In the genomic region with DNA sequence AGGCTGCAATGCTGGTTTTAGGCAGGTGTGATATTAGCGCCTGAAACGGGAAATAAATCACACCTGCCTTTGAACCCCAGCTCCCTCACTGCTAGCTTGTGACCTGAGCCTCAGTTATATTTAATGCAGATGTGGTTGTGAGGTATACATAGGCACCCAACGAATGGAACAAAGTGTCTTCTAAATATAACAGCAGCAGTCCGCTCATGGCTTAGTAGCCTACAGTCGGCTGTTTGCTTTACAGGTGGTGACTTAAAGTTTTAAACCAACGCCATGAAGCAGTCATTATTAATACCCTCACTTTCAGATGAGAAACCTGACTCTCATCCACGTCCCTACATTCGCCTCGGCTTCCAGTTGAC, we compare ENCODE assay signal across 1 cellular context.
TF ChIP-seq lines count a peak whose summit lies in the region.

No MANE protein-coding gene starts in this region.

TF ChIP-seq in GM23338, 12 proteins besides CTCF, POLR2A, EP300 and RAD21 (continued from another document):
- TF ChIP-seq, protein P1, sequence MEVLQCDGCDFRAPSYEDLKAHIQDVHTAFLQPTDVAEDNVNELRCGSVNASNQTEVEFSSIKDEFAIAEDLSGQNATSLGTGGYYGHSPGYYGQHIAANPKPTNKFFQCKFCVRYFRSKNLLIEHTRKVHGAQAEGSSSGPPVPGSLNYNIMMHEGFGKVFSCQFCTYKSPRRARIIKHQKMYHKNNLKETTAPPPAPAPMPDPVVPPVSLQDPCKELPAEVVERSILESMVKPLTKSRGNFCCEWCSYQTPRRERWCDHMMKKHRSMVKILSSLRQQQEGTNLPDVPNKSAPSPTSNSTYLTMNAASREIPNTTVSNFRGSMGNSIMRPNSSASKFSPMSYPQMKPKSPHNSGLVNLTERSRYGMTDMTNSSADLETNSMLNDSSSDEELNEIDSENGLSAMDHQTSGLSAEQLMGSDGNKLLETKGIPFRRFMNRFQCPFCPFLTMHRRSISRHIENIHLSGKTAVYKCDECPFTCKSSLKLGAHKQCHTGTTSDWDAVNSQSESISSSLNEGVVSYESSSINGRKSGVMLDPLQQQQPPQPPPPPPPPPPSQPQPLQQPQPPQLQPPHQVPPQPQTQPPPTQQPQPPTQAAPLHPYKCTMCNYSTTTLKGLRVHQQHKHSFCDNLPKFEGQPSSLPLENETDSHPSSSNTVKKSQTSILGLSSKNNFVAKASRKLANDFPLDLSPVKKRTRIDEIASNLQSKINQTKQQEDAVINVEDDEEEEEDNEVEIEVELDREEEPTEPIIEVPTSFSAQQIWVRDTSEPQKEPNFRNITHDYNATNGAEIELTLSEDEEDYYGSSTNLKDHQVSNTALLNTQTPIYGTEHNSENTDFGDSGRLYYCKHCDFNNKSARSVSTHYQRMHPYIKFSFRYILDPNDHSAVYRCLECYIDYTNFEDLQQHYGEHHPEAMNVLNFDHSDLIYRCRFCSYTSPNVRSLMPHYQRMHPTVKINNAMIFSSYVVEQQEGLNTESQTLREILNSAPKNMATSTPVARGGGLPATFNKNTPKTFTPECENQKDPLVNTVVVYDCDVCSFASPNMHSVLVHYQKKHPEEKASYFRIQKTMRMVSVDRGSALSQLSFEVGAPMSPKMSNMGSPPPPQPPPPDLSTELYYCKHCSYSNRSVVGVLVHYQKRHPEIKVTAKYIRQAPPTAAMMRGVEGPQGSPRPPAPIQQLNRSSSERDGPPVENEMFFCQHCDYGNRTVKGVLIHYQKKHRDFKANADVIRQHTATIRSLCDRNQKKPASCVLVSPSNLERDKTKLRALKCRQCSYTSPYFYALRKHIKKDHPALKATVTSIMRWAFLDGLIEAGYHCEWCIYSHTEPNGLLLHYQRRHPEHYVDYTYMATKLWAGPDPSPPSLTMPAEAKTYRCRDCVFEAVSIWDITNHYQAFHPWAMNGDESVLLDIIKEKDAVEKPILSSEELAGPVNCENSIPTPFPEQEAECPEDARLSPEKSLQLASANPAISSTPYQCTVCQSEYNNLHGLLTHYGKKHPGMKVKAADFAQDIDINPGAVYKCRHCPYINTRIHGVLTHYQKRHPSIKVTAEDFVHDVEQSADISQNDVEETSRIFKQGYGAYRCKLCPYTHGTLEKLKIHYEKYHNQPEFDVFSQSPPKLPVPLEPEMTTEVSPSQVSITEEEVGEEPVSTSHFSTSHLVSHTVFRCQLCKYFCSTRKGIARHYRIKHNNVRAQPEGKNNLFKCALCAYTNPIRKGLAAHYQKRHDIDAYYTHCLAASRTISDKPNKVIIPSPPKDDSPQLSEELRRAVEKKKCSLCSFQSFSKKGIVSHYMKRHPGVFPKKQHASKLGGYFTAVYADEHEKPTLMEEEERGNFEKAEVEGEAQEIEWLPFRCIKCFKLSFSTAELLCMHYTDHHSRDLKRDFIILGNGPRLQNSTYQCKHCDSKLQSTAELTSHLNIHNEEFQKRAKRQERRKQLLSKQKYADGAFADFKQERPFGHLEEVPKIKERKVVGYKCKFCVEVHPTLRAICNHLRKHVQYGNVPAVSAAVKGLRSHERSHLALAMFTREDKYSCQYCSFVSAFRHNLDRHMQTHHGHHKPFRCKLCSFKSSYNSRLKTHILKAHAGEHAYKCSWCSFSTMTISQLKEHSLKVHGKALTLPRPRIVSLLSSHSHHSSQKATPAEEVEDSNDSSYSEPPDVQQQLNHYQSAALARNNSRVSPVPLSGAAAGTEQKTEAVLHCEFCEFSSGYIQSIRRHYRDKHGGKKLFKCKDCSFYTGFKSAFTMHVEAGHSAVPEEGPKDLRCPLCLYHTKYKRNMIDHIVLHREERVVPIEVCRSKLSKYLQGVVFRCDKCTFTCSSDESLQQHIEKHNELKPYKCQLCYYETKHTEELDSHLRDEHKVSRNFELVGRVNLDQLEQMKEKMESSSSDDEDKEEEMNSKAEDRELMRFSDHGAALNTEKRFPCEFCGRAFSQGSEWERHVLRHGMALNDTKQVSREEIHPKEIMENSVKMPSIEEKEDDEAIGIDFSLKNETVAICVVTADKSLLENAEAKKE (CRISPR knock-in tag; IDR thresholded peaks at IDR 0.05), result no peak
- no peak for TF ChIP-seq ZNF114 (CRISPR knock-in tag; IDR thresholded peaks at IDR 0.05)
- TF ChIP-seq EZH2 (IDR thresholded peaks at IDR 0.05; ENCODE audit: low read depth, unreplicated experiment), result no peak
- no peak for TF ChIP-seq CREB1 (CRISPR knock-in tag; IDR thresholded peaks at IDR 0.05; ENCODE audit: low read depth)
- no peak for TF ChIP-seq POLR2AphosphoS5 (IDR thresholded peaks at IDR 0.05; ENCODE audit: low read depth)
